Comparison of ENCODE assay signal across 12 cellular contexts in the genomic region with DNA sequence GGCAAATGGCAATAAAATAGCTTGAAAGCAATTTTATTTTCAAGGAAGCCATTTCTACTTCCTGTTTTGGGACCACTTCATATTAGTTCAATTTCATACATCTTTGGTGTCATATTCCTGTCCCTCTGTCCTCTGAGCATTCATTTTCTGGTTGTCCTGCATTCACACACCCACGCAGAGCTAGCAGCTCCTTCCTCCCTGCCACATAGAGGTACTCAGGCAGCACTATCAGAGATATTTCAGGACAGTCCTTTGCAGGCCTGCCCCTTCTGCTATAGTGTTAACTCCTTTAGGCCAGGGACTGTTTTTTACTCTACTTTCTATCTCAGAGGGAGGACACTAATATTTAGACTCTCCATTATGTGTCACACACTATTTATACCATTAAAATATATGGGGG.
DNase-seq lines count a peak whose midpoint lies in the region; ATAC-seq and TF ChIP-seq lines count a peak whose summit lies in the region.
"Had no signal": no experiment of that assay in that cellular context is flagged by ENCODE, and none has a peak within 500 bp of the region (broad histone marks: within the 10 kb centered on the region; RNA-seq: fewer than 3 reads in every experiment).

No MANE protein-coding gene starts in this region.

- H3K9me3 ChIP-seq in Loucy (ENCODE audit: insufficient read depth, low read depth, low read length) = peaks cover 24% of the 10 kb centered on the region; the same call in 1 of the 2 replicates

- peak overlapping the region; percentile 26 for H3K4me2 ChIP-seq in Loucy (ENCODE audit: low read depth, low read length, poor library complexity, severe bottlenecking)
- H3K4me2 ChIP-seq: BLaER1 treated with 17β-estradiol and CSF1 and Interleukin-3, amounts not matched to agents 10 nM and 100 nM had no signal

- no peaks in the 10 kb centered on the region for H4K20me1 ChIP-seq in Loucy (ENCODE audit: insufficient read depth, low read length, poor library complexity, severe bottlenecking)
- H4K20me1 ChIP-seq: BLaER1 treated with 17β-estradiol and CSF1 and Interleukin-3, amounts not matched to agents 10 nM and 100 nM had no signal

- H2AFZ ChIP-seq in Loucy (ENCODE audit: low read length) = no peak overlapping the region

- peaks cover 16% of the 10 kb centered on the region for H3K4me1 ChIP-seq in Loucy (ENCODE audit: insufficient read depth, low read length, poor library complexity, severe bottlenecking)
- H3K4me1 ChIP-seq: Caco-2 had no signal

- DNase-seq in left ventricle myocardium superior = no peak
- DNase-seq in left cardiac atrium = no peak
- no peak for DNase-seq in epidermal melanocyte (ENCODE audit: insufficient read length, low spot score)
- no peak for DNase-seq in ACHN
- no peak for DNase-seq in NCI-H1105 (lab: John Stamatoyannopoulos, UW)
- DNase-seq: Caco-2; CD8-positive, alpha-beta T cell; H9 had no signal

- H3K36me3 ChIP-seq in Loucy (ENCODE audit: insufficient read depth, low read length) = no peaks in the 10 kb centered on the region
- H3K36me3 ChIP-seq: BLaER1 treated with 17β-estradiol and CSF1 and Interleukin-3, amounts not matched to agents 10 nM and 100 nM had no signal

- intact Hi-C loops in left ventricle myocardium superior (cut with micrococcal nuclease) (no loop called here), left cardiac atrium (cut with DNase I) (no loop called here)

- 0 out of 2 replicates have a peak overlapping the region, but pooled peaks have one; percentile 1 for H3K27ac ChIP-seq in VCaP
- H3K27ac ChIP-seq: BLaER1 treated with 17β-estradiol and CSF1 and Interleukin-3, amounts not matched to agents 10 nM and 100 nM had no signal

- in situ Hi-C loops in ACHN (cut with HindIII; ENCODE audit: low pct_ligation_motif_present, low pct_unique_long_range_greater_than_20kb, low sequenced_read_pairs) = no loop called here

- ATAC-seq in left ventricle myocardium superior = peak; percentile 73
- no peak for ATAC-seq in left cardiac atrium
- ATAC-seq: CD8-positive, alpha-beta T cell; HepG2 had no signal

- no peak overlapping the region for H3K9ac ChIP-seq in Loucy (ENCODE audit: low read depth, low read length, poor library complexity, severe bottlenecking)
- H3K9ac ChIP-seq: BLaER1 treated with 17β-estradiol and CSF1 and Interleukin-3, amounts not matched to agents 10 nM and 100 nM had no signal

- H3K4me3 ChIP-seq in Loucy (ENCODE audit: low read length, poor library complexity, severe bottlenecking) = no peak overlapping the region
- H3K4me3 ChIP-seq: BLaER1 treated with 17β-estradiol and CSF1 and Interleukin-3, amounts not matched to agents 10 nM and 100 nM had no signal

- no peaks in the 10 kb centered on the region for H3K27me3 ChIP-seq in Loucy (ENCODE audit: insufficient read depth, low read length, poor library complexity, severe bottlenecking)
- H3K27me3 ChIP-seq: BLaER1 treated with 17β-estradiol and CSF1 and Interleukin-3, amounts not matched to agents 10 nM and 100 nM had no signal

- TF ChIP-seq CTCF in Loucy (conservative IDR thresholded peaks at IDR 0.05; ENCODE audit: low read length) (no peak), VCaP (conservative IDR thresholded peaks at IDR 0.05) (no peak)

- H3K9me2 ChIP-seq in Loucy (replicated peaks; ENCODE audit: low read depth, low read length) = no peaks in the 10 kb centered on the region

- no peaks in the 10 kb centered on the region for H3F3A ChIP-seq in Loucy (ENCODE audit: low read depth)

- no peaks in the 10 kb centered on the region for H3K79me2 ChIP-seq in Loucy (ENCODE audit: insufficient read depth, low read length)
